Comparison of ENCODE assay signal across 1 cellular context in the genomic region with DNA sequence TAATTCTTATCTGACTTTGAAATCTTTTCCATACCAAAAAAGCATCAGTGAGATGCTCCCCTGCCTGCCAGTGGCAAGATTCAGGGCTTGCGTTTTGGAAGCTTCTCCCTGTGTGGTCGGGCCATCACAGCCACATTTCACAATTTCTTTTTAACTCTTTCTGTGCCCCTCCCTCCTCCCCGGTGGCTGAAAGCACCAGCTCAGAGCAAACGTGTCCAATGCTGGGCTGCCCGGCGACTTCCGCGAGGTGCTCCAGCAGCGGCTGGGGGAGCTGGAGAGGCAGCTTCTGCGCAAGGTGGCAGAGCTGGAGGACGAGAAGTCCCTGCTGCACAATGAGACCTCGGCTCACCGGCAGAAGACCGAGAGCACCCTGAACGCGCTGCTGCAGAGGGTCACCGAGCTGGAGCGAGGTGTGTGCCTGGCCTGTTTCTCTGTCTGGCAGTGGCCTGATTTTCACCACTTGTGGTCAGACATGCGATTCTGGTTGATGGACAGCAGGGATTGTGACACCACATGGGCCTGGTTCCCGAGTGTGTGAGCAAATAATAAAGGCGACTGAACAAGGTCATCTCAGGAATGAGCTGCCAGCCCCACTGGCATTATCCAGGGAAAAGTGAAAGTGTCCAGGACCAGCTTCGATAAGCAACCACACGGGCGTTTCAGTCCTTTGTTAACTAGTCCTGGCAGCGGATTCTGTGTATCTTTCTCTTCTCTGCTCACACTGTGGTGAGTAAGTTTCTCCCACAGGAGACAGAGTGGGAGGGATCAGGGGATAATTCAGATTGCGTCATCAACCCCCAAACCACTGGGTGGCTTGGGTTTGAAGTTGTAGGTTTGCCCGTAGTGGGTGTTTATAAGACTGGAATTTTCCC.
A peak's percentile ranks its signal among the peaks of the same experiment; 100 is the strongest.
TF ChIP-seq lines count a peak whose summit lies in the region.

No MANE protein-coding gene starts in this region.

TF ChIP-seq in liver, 16 proteins besides CTCF, POLR2A, EP300 and RAD21 (continued from another document):
- peak; percentile 27 to 84 for TF ChIP-seq EGR1 (IDR thresholded peaks at IDR 0.05; ENCODE audit: low read depth in 2 of 2)
- TF ChIP-seq YY1 (IDR thresholded peaks at IDR 0.05): no peak
